27 cellular contexts compared by ENCODE assay signal in genomic region chr5:167511-167910, GRCh38. TPM values are rescaled to one million over a fixed set of nuclear protein-coding genes. Genes with fewer than 3 reads are reported as not detected.
A peak's percentile ranks its signal among the peaks of the same experiment; 100 is the strongest.
DNase-seq lines count a peak whose midpoint lies in the region; ATAC-seq and TF ChIP-seq lines count a peak whose summit lies in the region.
"Had no signal": no experiment of that assay in that cellular context is flagged by ENCODE, and none has a peak within 500 bp of the region (broad histone marks: within the 10 kb centered on the region; RNA-seq: fewer than 3 reads in every experiment).

No MANE protein-coding gene starts in this region.

- ATAC-seq in IMR-90 (ENCODE audit: low read depth) = peak; percentile 27
- no peak for ATAC-seq in natural killer cell treated with Interleukin-12 subunit alpha and Interleukin-12 subunit beta and Interleukin-15 and Interleukin-18, amount 100 ng/mL, for 72 hours
- no peak for ATAC-seq in HG03469 (IDR thresholded peaks at IDR 0.05; ENCODE audit: unreplicated experiment)
- ATAC-seq in foreskin keratinocyte = no peak
- ATAC-seq: GM23338; stimulated activated naive CD8-positive, alpha-beta T cell treated with anti-CD3 and anti-CD28 coated beads, Interleukin-15, amount 100 ng/mL, for 72 hours had no signal

- in situ Hi-C loops in IMR-90 (cut with MboI; ENCODE audit: low sequenced_read_pairs) = no loop called here

- no peak overlapping the region for H3K23ac ChIP-seq in IMR-90 (ENCODE audit: low read depth, low read length)

- TF ChIP-seq CTCF in IMR-90 (conservative IDR thresholded peaks at IDR 0.05; ENCODE audit: low read depth, low read length) (no peak), fibroblast of lung (conservative IDR thresholded peaks at IDR 0.05 in 1 of 2, IDR thresholded peaks at IDR 0.05 in 1 of 2; ENCODE audit: low read depth in 1 of 2, low read length in 2 of 2) (no peak), prostate gland (IDR thresholded peaks at IDR 0.05) (no peak), hepatocyte (IDR thresholded peaks at IDR 0.05; ENCODE audit: poor library complexity) (no peak), foreskin keratinocyte (conservative IDR thresholded peaks at IDR 0.05) (no peak)

- peak; percentile 14 for DNase-seq in IMR-90
- no peak for DNase-seq in fibroblast of lung (ENCODE audit: low read depth in 2 of 2)
- no peak for DNase-seq in prostate gland (ENCODE audit: low spot score)
- no peak for DNase-seq in natural killer cell treated with Interleukin-12 subunit alpha and Interleukin-12 subunit beta and Interleukin-15 and Interleukin-18, amount 100 ng/mL, for 72 hours (ENCODE audit: low spot score)
- no peak for DNase-seq in hepatocyte (ENCODE audit: low spot score)
- DNase-seq in foreskin keratinocyte = no peak
- DNase-seq: activated CD4-positive, alpha-beta T cell treated with anti-CD3 and anti-CD28 coated beads, Interleukin-2, amount 10 ng/mL, durations not matched to agents 7 days and 5 days; Caco-2; hippocampal formation; islet precursor cell; naive B cell; NCI-H146; NCI-H2171; NCI-H526 treated with DMSO at 0.1 percent for 48 hours; SIG-M5; stimulated activated CD4-positive, alpha-beta T cell treated with anti-CD3 and anti-CD28 coated beads, Interleukin-4, amount 100 ng/mL, for 24 hours; transverse colon had no signal

- no peaks in the 10 kb centered on the region for H3K36me3 Mint-ChIP-seq in natural killer cell treated with Interleukin-12 subunit alpha and Interleukin-12 subunit beta and Interleukin-15 and Interleukin-18, amount 100 ng/mL, for 72 hours
- H3K36me3 Mint-ChIP-seq: naive B cell had no signal

- no peak overlapping the region for H3K4me3 ChIP-seq in BLaER1 treated with 17β-estradiol and CSF1 and Interleukin-3, amounts not matched to agents 10 nM and 100 nM
- no peak overlapping the region for H3K4me3 ChIP-seq in IMR-90 (ENCODE audit: insufficient read depth, low read depth, low read length)
- no peak overlapping the region for H3K4me3 ChIP-seq in fibroblast of lung (replicated peaks in 1 of 4; ENCODE audit: control extremely low read depth in 1 of 4, insufficient read depth in 1 of 4, low read depth in 3 of 4, low read length in 4 of 4)
- H3K4me3 ChIP-seq in prostate gland = no peak overlapping the region
- H3K4me3 ChIP-seq in hepatocyte = no peak overlapping the region
- H3K4me3 ChIP-seq: breast epithelium, GM23338, transverse colon had no signal

- no peaks in the 10 kb centered on the region for H3K27me3 Mint-ChIP-seq in natural killer cell treated with Interleukin-12 subunit alpha and Interleukin-12 subunit beta and Interleukin-15 and Interleukin-18, amount 100 ng/mL, for 72 hours
- H3K27me3 Mint-ChIP-seq: activated CD4-positive, alpha-beta T cell treated with anti-CD3 and anti-CD28 coated beads, Interleukin-2, amount 10 ng/mL, durations not matched to agents 7 days and 5 days; naive B cell; stimulated activated naive CD8-positive, alpha-beta T cell treated with anti-CD3 and anti-CD28 coated beads, Interleukin-15, amount 100 ng/mL, for 72 hours had no signal

- no peaks in the 10 kb centered on the region for H3K9me2 ChIP-seq in hepatocyte (replicated peaks; ENCODE audit: insufficient read depth)

- peaks cover 0 to 8% (median 0%) of the 10 kb centered on the region in 11 experiments; a peak in 6 of 22 replicates for H3K9me3 ChIP-seq in BLaER1 treated with 17β-estradiol and CSF1 and Interleukin-3, amounts not matched to agents 10 nM and 100 nM (replicated peaks in 1 of 11)
- H3K9me3 ChIP-seq in IMR-90 (ENCODE audit: control insufficient read depth, insufficient read depth, low read length) (no peaks in the 10 kb centered on the region), fibroblast of lung (ENCODE audit: control insufficient read depth, insufficient read depth, low read depth, low read length) (no peaks in the 10 kb centered on the region), prostate gland (no peaks in the 10 kb centered on the region), hepatocyte (ENCODE audit: low read depth) (no peaks in the 10 kb centered on the region)
- H3K9me3 ChIP-seq: breast epithelium, Caco-2, transverse colon had no signal

- H3K4ac ChIP-seq in IMR-90 (ENCODE audit: low read depth, low read length) = peak overlapping the region; percentile 95

- H4K20me1 ChIP-seq in BLaER1 treated with 17β-estradiol and CSF1 and Interleukin-3, amounts not matched to agents 10 nM and 100 nM = peaks cover 0 to 8% (median 0%) of the 10 kb centered on the region in 11 experiments; a peak in 1 of 22 replicates
- H4K20me1 ChIP-seq in IMR-90 (ENCODE audit: insufficient read depth, low read length) (no peaks in the 10 kb centered on the region), fibroblast of lung (ENCODE audit: control insufficient read depth, extremely low read depth, insufficient read depth, low read length) (no peaks in the 10 kb centered on the region), hepatocyte (ENCODE audit: insufficient read depth, poor library complexity, severe bottlenecking) (no peaks in the 10 kb centered on the region)

- H4K91ac ChIP-seq in IMR-90 (ENCODE audit: insufficient read depth, low read depth, low read length) = peak overlapping the region; percentile 95

- no peak for TF ChIP-seq RAD21 in IMR-90 (IDR thresholded peaks at IDR 0.05; ENCODE audit: low read length)

- BruUV-seq in IMR-90 (replicated peaks; lab: Mats Ljungman, UMichigan) = no TSS peak

- no peaks in the 10 kb centered on the region for H3K79me2 ChIP-seq in fibroblast of lung (ENCODE audit: control insufficient read depth, insufficient read depth, low read length)
- H3K79me2 ChIP-seq in hepatocyte = no peaks in the 10 kb centered on the region

- H2BK5ac ChIP-seq in IMR-90 (ENCODE audit: low read depth, low read length, poor library complexity, severe bottlenecking) = peak overlapping the region; percentile 2

- POLR2A ChIA-PET in IMR-90 (lab: Charles Lee; ENCODE audit: unreplicated experiment) = no interaction called here

- peak overlapping the region; percentile 93; the same call in 2 of the 3 replicates for H2BK15ac ChIP-seq in IMR-90 (ENCODE audit: low read depth, low read length)

- H3K36me3 ChIP-seq in BLaER1 treated with 17β-estradiol and CSF1 and Interleukin-3, amounts not matched to agents 10 nM and 100 nM = peaks cover 0 to 40% (median 6%) of the 10 kb centered on the region in 11 experiments; a peak in 10 of 22 replicates
- H3K36me3 ChIP-seq in IMR-90 (ENCODE audit: control insufficient read depth, insufficient read depth, low read length) (no peaks in the 10 kb centered on the region), fibroblast of lung (ENCODE audit: control insufficient read depth, insufficient read depth, low read length) (no peaks in the 10 kb centered on the region), prostate gland (no peaks in the 10 kb centered on the region), hepatocyte (replicated peaks; ENCODE audit: insufficient read depth, low read depth) (no peaks in the 10 kb centered on the region)
- H3K36me3 ChIP-seq: breast epithelium, transverse colon had no signal

- H3K27ac Mint-ChIP-seq in natural killer cell treated with Interleukin-12 subunit alpha and Interleukin-12 subunit beta and Interleukin-15 and Interleukin-18, amount 100 ng/mL, for 72 hours = no peak overlapping the region
- H3K27ac Mint-ChIP-seq: activated CD4-positive, alpha-beta T cell treated with anti-CD3 and anti-CD28 coated beads, Interleukin-2, amount 10 ng/mL, durations not matched to agents 7 days and 5 days; dendritic cell treated with granulocyte-macrophage colony-stimulating factor and Interleukin-4, amounts not matched to agents 40 ng/mL and 50 ng/mL, for 4 days; GM23338; naive B cell; stimulated activated naive CD8-positive, alpha-beta T cell treated with anti-CD3 and anti-CD28 coated beads, Interleukin-15, amount 100 ng/mL, for 72 hours; T-helper 1 cell treated with Interleukin-12 subunit alpha and Interleukin-12 subunit beta and Interleukin-4 antibody, amounts not matched to agents 30 μg/mL and 1 μg/mL, for 36 hours had no signal

- TF ChIP-seq POLR2A in IMR-90 (IDR thresholded peaks at IDR 0.05; ENCODE audit: low read depth, low read length) = no peak
- TF ChIP-seq POLR2A in prostate gland (IDR thresholded peaks at IDR 0.05) = no peak

- peaks cover 36 to 70% (median 60%) of the 10 kb centered on the region in 10 experiments for H3K4me1 ChIP-seq in BLaER1 treated with 17β-estradiol and CSF1 and Interleukin-3, amounts not matched to agents 10 nM and 100 nM
- peaks cover 19% of the 10 kb centered on the region for H3K4me1 ChIP-seq in IMR-90 (ENCODE audit: control insufficient read depth, insufficient read depth, low read length)
- H3K4me1 ChIP-seq in fibroblast of lung (ENCODE audit: control insufficient read depth, extremely low read depth, insufficient read depth, low read length) = peaks cover 18% of the 10 kb centered on the region
- H3K4me1 ChIP-seq in prostate gland (replicated peaks) = peaks cover 4% of the 10 kb centered on the region
- no peaks in the 10 kb centered on the region for H3K4me1 ChIP-seq in hepatocyte (ENCODE audit: insufficient read depth)
- H3K4me1 ChIP-seq in foreskin keratinocyte = no peaks in the 10 kb centered on the region
- H3K4me1 ChIP-seq: breast epithelium, Caco-2, transverse colon had no signal

- H4K5ac ChIP-seq in IMR-90 (ENCODE audit: low read depth, low read length) = no peak overlapping the region

- intact Hi-C loops in IMR-90 (cut with micrococcal nuclease) = no loop called here
- intact Hi-C loops in prostate gland (cut with DNase I) = no loop called here

- H3K4me1 Mint-ChIP-seq in natural killer cell treated with Interleukin-12 subunit alpha and Interleukin-12 subunit beta and Interleukin-15 and Interleukin-18, amount 100 ng/mL, for 72 hours (ENCODE audit: low read depth in 2 of 2) = no peaks in the 10 kb centered on the region
- H3K4me1 Mint-ChIP-seq: activated CD4-positive, alpha-beta T cell treated with anti-CD3 and anti-CD28 coated beads, Interleukin-2, amount 10 ng/mL, durations not matched to agents 7 days and 5 days; naive B cell; stimulated activated naive CD8-positive, alpha-beta T cell treated with anti-CD3 and anti-CD28 coated beads, Interleukin-15, amount 100 ng/mL, for 72 hours had no signal

- H2BK120ac ChIP-seq in IMR-90 (ENCODE audit: low read depth, low read length) = peak overlapping the region; percentile 97

- H2AK5ac ChIP-seq in IMR-90 (ENCODE audit: low read depth, low read length) = peak overlapping the region; percentile 100

- peak overlapping the region; percentile 80 to 91 for H4K8ac ChIP-seq in IMR-90 (ENCODE audit: low read depth in 2 of 2, low read length in 2 of 2)

- H2BK20ac ChIP-seq in IMR-90 (ENCODE audit: low read depth, low read length) = peak overlapping the region; percentile 95

- no peak overlapping the region; a peak in 1 of 22 replicates for H3K9ac ChIP-seq in BLaER1 treated with 17β-estradiol and CSF1 and Interleukin-3, amounts not matched to agents 10 nM and 100 nM
- no peak overlapping the region for H3K9ac ChIP-seq in IMR-90 (ENCODE audit: low read depth, low read length)
- H3K9ac ChIP-seq in fibroblast of lung (ENCODE audit: insufficient read depth, low read length) = peak overlapping the region; percentile 42

- CTCF ChIA-PET in IMR-90 (lab: Yijun Ruan, JAX) = no interaction called here

- no peak overlapping the region for H2AK9ac ChIP-seq in IMR-90 (replicated peaks; ENCODE audit: low read depth, low read length, poor library complexity)

- H2AFZ ChIP-seq in IMR-90 (replicated peaks; ENCODE audit: low read length, poor library complexity) (no peak overlapping the region), fibroblast of lung (ENCODE audit: low read length) (no peak overlapping the region), hepatocyte (no peak overlapping the region)
- H2AFZ ChIP-seq: GM23338 had no signal

- peak overlapping the region in 10 of 11 experiments; percentile 77 to 92 (median 84); a peak in 14 of 22 replicates for H3K4me2 ChIP-seq in BLaER1 treated with 17β-estradiol and CSF1 and Interleukin-3, amounts not matched to agents 10 nM and 100 nM
- H3K4me2 ChIP-seq in IMR-90 (ENCODE audit: low read depth, low read length) (no peak overlapping the region), fibroblast of lung (ENCODE audit: extremely low read depth, insufficient read depth, low read length) (no peak overlapping the region), hepatocyte (no peak overlapping the region)
- H3K4me2 ChIP-seq: GM23338 had no signal

- peak overlapping the region; percentile 43 for H3K14ac ChIP-seq in IMR-90 (replicated peaks; ENCODE audit: low read depth, low read length)

- no peaks in the 10 kb centered on the region; a peak in 1 of 4 replicates for H3K79me1 ChIP-seq in IMR-90 (ENCODE audit: low read depth in 1 of 2, low read length in 2 of 2)

- no peak overlapping the region for H3K4me3 Mint-ChIP-seq in natural killer cell treated with Interleukin-12 subunit alpha and Interleukin-12 subunit beta and Interleukin-15 and Interleukin-18, amount 100 ng/mL, for 72 hours
- H3K4me3 Mint-ChIP-seq: activated CD4-positive, alpha-beta T cell treated with anti-CD3 and anti-CD28 coated beads, Interleukin-2, amount 10 ng/mL, durations not matched to agents 7 days and 5 days; dendritic cell treated with granulocyte-macrophage colony-stimulating factor and Interleukin-4, amounts not matched to agents 40 ng/mL and 50 ng/mL, for 4 days; GM23338; naive B cell; stimulated activated naive CD8-positive, alpha-beta T cell treated with anti-CD3 and anti-CD28 coated beads, Interleukin-15, amount 100 ng/mL, for 72 hours; T-helper 1 cell treated with Interleukin-12 subunit alpha and Interleukin-12 subunit beta and Interleukin-4 antibody, amounts not matched to agents 30 μg/mL and 1 μg/mL, for 36 hours had no signal

- H3K9me3 Mint-ChIP-seq in natural killer cell treated with Interleukin-12 subunit alpha and Interleukin-12 subunit beta and Interleukin-15 and Interleukin-18, amount 100 ng/mL, for 72 hours = no peaks in the 10 kb centered on the region
- H3K9me3 Mint-ChIP-seq: dendritic cell treated with granulocyte-macrophage colony-stimulating factor and Interleukin-4, amounts not matched to agents 40 ng/mL and 50 ng/mL, for 4 days; T-helper 1 cell treated with Interleukin-12 subunit alpha and Interleukin-12 subunit beta and Interleukin-4 antibody, amounts not matched to agents 30 μg/mL and 1 μg/mL, for 36 hours had no signal

- peaks cover 22% of the 10 kb centered on the region; the same call in 1 of the 2 replicates for H3K9me1 ChIP-seq in IMR-90 (ENCODE audit: insufficient read depth, low read length)

- dilution Hi-C loops in IMR-90 (cut with HindIII; ENCODE audit: low sequenced_read_pairs, unreplicated experiment) = no loop called here

- no peak overlapping the region for H3K56ac ChIP-seq in IMR-90 (ENCODE audit: extremely low read depth, insufficient read depth, low read length)

- H3K18ac ChIP-seq in IMR-90 (ENCODE audit: low read depth, low read length) = peak overlapping the region; percentile 1; the same call in 1 of the 2 replicates

- H3K27ac ChIP-seq in BLaER1 treated with 17β-estradiol and CSF1 and Interleukin-3, amounts not matched to agents 10 nM and 100 nM = peak overlapping the region in 1 of 11 experiments; percentile 35; a peak in 1 of 22 replicates
- H3K27ac ChIP-seq in IMR-90 (ENCODE audit: insufficient read depth, low read length) = no peak overlapping the region; the same call in 1 of the 2 replicates
- H3K27ac ChIP-seq in fibroblast of lung (ENCODE audit: insufficient read depth, low read length) = peak overlapping the region; percentile 96
- peak overlapping the region; percentile 74 to 79 for H3K27ac ChIP-seq in prostate gland
- no peak overlapping the region for H3K27ac ChIP-seq in hepatocyte
- no peak overlapping the region for H3K27ac ChIP-seq in foreskin keratinocyte
- H3K27ac ChIP-seq: breast epithelium, transverse colon had no signal

- WGBS in IMR-90 (ENCODE audit: extremely low coverage in 2 of 2, insufficient read length in 1 of 2), 2 experiments = 80% methylated on average over 2 of the region's 7 CpGs; no CpG with 5 or more reads in 1 of the 2 experiments
- 72% methylated on average over 7 of the region's 7 CpGs for WGBS in prostate gland
- 91% methylated on average over 7 of the region's 7 CpGs for WGBS in hepatocyte (ENCODE audit: low lambda C conversion rate, missing lambda C conversion rate)

- H3K27me3 ChIP-seq in BLaER1 treated with 17β-estradiol and CSF1 and Interleukin-3, amounts not matched to agents 10 nM and 100 nM = no peaks in the 10 kb centered on the region
- H3K27me3 ChIP-seq in IMR-90 (ENCODE audit: control insufficient read depth, insufficient read depth, low read length) (no peaks in the 10 kb centered on the region), fibroblast of lung (ENCODE audit: control insufficient read depth, insufficient read depth, low read length) (no peaks in the 10 kb centered on the region), prostate gland (replicated peaks; ENCODE audit: insufficient read depth) (no peaks in the 10 kb centered on the region), hepatocyte (no peaks in the 10 kb centered on the region), foreskin keratinocyte (no peaks in the 10 kb centered on the region)
- H3K27me3 ChIP-seq: breast epithelium, transverse colon had no signal

RNA-seq across cellular contexts. Expression of gene LRRC14B, which starts 23.8 kb away (rescaled TPM):
- not detected in 2 replicates for total RNA-seq in IMR-90 (2012; rRNA removed)
- polyA plus RNA-seq in IMR-90 (2012; rRNA removed) = not detected in 2 replicates
- polyA plus RNA-seq in IMR-90 (2012; cell fraction: cytosol; rRNA removed) = not detected in 2 replicates
- 0.03 TPM in 1 of 2 replicates, not detected in the other for polyA plus RNA-seq in IMR-90 (2012; cell fraction: nucleus; rRNA removed; ENCODE audit: low replicate concordance)
- total RNA-seq in fibroblast of lung = not detected in 2 replicates
- polyA plus RNA-seq in fibroblast of lung = not detected in 2 replicates
- not detected in 2 replicates for polyA plus RNA-seq in fibroblast of lung (2012)
- polyA minus RNA-seq in fibroblast of lung (ENCODE audit: low replicate concordance) = not detected in 2 replicates
- 1 to 10 TPM in 1 of 2 donors, not detected in 1; 1.0 TPM for total RNA-seq in prostate gland
- not detected for total RNA-seq in natural killer cell treated with Interleukin-12 subunit alpha and Interleukin-12 subunit beta and Interleukin-15 and Interleukin-18, amount 100 ng/mL, for 72 hours
- total RNA-seq in hepatocyte = not detected in 2 replicates
- polyA plus RNA-seq in hepatocyte = 0.18 TPM in 1 of 2 replicates, not detected in the other
- total RNA-seq in foreskin keratinocyte = not detected in 2 replicates
- polyA plus RNA-seq in foreskin keratinocyte = not detected in 2 replicates
- total RNA-seq: Caco-2, Daoy, GM23338, lung microvascular endothelial cell, transverse colon had no signal
- polyA plus RNA-seq: adipose tissue, GM23338 had no signal

RNA-seq across cellular contexts. Expression of gene CCDC127, which starts 50.4 kb away (rescaled TPM):
- total RNA-seq in IMR-90 (2012; rRNA removed) (3.9 and 4.4 TPM in 2 replicates), fibroblast of lung (5.6 and 7.4 TPM in 2 replicates), prostate gland (1 to 10 TPM; 4.7 to 5.2 TPM), hepatocyte (4.6 and 4.8 TPM in 2 replicates), foreskin keratinocyte (2.8 and 3.1 TPM in 2 replicates)
- polyA plus RNA-seq in IMR-90 (2012; rRNA removed) (3.2 TPM in 2 replicates), fibroblast of lung (3.7 and 4.8 TPM in 2 replicates), hepatocyte (11.4 and 13.7 TPM in 2 replicates), foreskin keratinocyte (2.7 and 3.0 TPM in 2 replicates)
- polyA plus RNA-seq in IMR-90 (2012; cell fraction: cytosol; rRNA removed) = 2.2 and 2.4 TPM in 2 replicates
- 1.5 and 2.8 TPM in 2 replicates for polyA plus RNA-seq in IMR-90 (2012; cell fraction: nucleus; rRNA removed; ENCODE audit: low replicate concordance)
- 4.5 and 6.0 TPM in 2 replicates for polyA plus RNA-seq in fibroblast of lung (2012)
- 3.0 and 5.5 TPM in 2 replicates for polyA minus RNA-seq in fibroblast of lung (ENCODE audit: low replicate concordance)
- total RNA-seq in natural killer cell treated with Interleukin-12 subunit alpha and Interleukin-12 subunit beta and Interleukin-15 and Interleukin-18, amount 100 ng/mL, for 72 hours = 1 to 10 TPM; 4.3 to 9.1 TPM

RNA-seq across cellular contexts. Expression of gene SDHA, which starts 50.6 kb away (rescaled TPM):
- 105 and 122 TPM in 2 replicates for total RNA-seq in IMR-90 (2012; rRNA removed)
- polyA plus RNA-seq in IMR-90 (2012; rRNA removed) = 120 and 121 TPM in 2 replicates
- 120 and 126 TPM in 2 replicates for polyA plus RNA-seq in IMR-90 (2012; cell fraction: cytosol; rRNA removed)
- 104 and 113 TPM in 2 replicates for polyA plus RNA-seq in IMR-90 (2012; cell fraction: nucleus; rRNA removed; ENCODE audit: low replicate concordance)
- 103 and 150 TPM in 2 replicates for total RNA-seq in fibroblast of lung
- polyA plus RNA-seq in fibroblast of lung = 89.6 and 116 TPM in 2 replicates
- 134 and 176 TPM in 2 replicates for polyA plus RNA-seq in fibroblast of lung (2012)
- polyA minus RNA-seq in fibroblast of lung (ENCODE audit: low replicate concordance) = 300 and 525 TPM in 2 replicates
- total RNA-seq in prostate gland = 10 to 100 TPM; 66.7 to 99.1 TPM
- 100 to 1,000 TPM; 121 to 130 TPM for total RNA-seq in natural killer cell treated with Interleukin-12 subunit alpha and Interleukin-12 subunit beta and Interleukin-15 and Interleukin-18, amount 100 ng/mL, for 72 hours
- total RNA-seq in hepatocyte = 91.2 and 102 TPM in 2 replicates
- 140 and 159 TPM in 2 replicates for polyA plus RNA-seq in hepatocyte
- 93.9 and 107 TPM in 2 replicates for total RNA-seq in foreskin keratinocyte
- 81.0 and 88.9 TPM in 2 replicates for polyA plus RNA-seq in foreskin keratinocyte

Comparison
In these comparisons a context has a peak if more than half of its experiments do, and no peak if none do; other contexts are left out.
1. H3K27ac ChIP-seq: peak in fibroblast of lung (single experiment) and prostate gland (2 of 2); none in IMR-90 (single experiment), hepatocyte (single experiment) and foreskin keratinocyte (single experiment).
2. H3K4me2 ChIP-seq: peak in BLaER1 treated with 17β-estradiol and CSF1 and Interleukin-3, amounts not matched to agents 10 nM and 100 nM (10 of 11); none in IMR-90 (single experiment), fibroblast of lung (single experiment) and hepatocyte (single experiment).